Comparison of ENCODE assay signal across 23 cellular contexts in the genomic region with DNA sequence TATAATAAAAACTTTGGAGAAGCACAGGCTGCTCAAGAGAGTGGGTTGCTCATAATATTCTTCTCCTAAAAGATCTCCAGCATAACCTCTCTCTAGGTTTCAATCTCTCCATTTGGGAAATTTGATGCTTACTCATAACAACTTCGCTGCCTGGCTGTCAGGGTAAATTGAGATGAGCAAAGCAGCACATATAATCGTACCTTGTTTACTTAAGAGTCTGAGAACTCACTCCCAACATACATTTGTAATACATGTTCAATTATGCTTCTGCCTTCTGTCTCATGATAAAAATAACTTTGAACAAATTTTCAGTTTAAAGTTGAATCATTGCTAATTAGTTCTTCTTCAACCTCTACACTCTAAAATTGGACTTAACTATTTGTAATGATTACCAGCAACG.
"Had no signal": no experiment of that assay in that cellular context is flagged by ENCODE, and none has a peak within 500 bp of the region (broad histone marks: within the 10 kb centered on the region; RNA-seq: fewer than 3 reads in every experiment).

No MANE protein-coding gene starts in this region.

- H3K9me3 ChIP-seq: esophagus squamous epithelium, heart right ventricle, lower lobe of right lung, right atrium auricular region, stomach, thyroid gland had no signal

- DNase-seq: effector memory CD4-positive, alpha-beta T cell; esophagus squamous epithelium; foreskin melanocyte; glutamatergic neuron; heart right ventricle; hippocampal formation; islet precursor cell; left colon; left ventricle myocardium superior; lower lobe of right lung; naive thymus-derived CD8-positive, alpha-beta T cell; occipital lobe; stimulated activated CD4-positive, alpha-beta T cell treated with anti-CD3 and anti-CD28 coated beads, Interleukin-2, amount 100 ng/mL, for 24 hours; stimulated activated CD4-positive, alpha-beta T cell treated with anti-CD3 and anti-CD28 coated beads, Interleukin-4, amount 100 ng/mL, for 24 hours; stimulated activated naive CD4-positive, alpha-beta T cell treated with Interleukin-2 at 50 U/mL for 16 hours; stomach; thyroid gland had no signal

- H3K27me3 ChIP-seq: esophagus squamous epithelium, right atrium auricular region, stomach, thyroid gland had no signal

- H3K4me3 ChIP-seq: coronary artery, esophagus squamous epithelium, heart right ventricle, lower lobe of right lung, right atrium auricular region, stomach, thyroid gland had no signal

- ATAC-seq: heart right ventricle; left colon; left ventricle myocardium superior; lower lobe of right lung; naive thymus-derived CD8-positive, alpha-beta T cell had no signal

- H3K27ac ChIP-seq: coronary artery, esophagus squamous epithelium, heart right ventricle, lower lobe of right lung, parathyroid adenoma, right atrium auricular region, stomach, thyroid gland had no signal

- H3K27me3 Mint-ChIP-seq: progenitor cell of endocrine pancreas had no signal

- H3K27ac Mint-ChIP-seq: naive thymus-derived CD8-positive, alpha-beta T cell; progenitor cell of endocrine pancreas; stimulated activated effector memory CD8-positive, alpha-beta T cell treated with anti-CD3 and anti-CD28 coated beads, Interleukin-12 subunit alpha, Interleukin-12 subunit beta, amount 100 ng/mL, for 72 hours; type B pancreatic cell had no signal

- H3K4me3 Mint-ChIP-seq: naive thymus-derived CD8-positive, alpha-beta T cell; stimulated activated effector memory CD8-positive, alpha-beta T cell treated with anti-CD3 and anti-CD28 coated beads, Interleukin-12 subunit alpha, Interleukin-12 subunit beta, amount 100 ng/mL, for 72 hours; type B pancreatic cell had no signal

- H3K36me3 ChIP-seq: esophagus squamous epithelium, heart right ventricle, lower lobe of right lung, right atrium auricular region, stomach, thyroid gland had no signal

- H2AFZ ChIP-seq: parathyroid adenoma had no signal

- H3K9me3 Mint-ChIP-seq: naive thymus-derived CD8-positive, alpha-beta T cell; stimulated activated effector memory CD8-positive, alpha-beta T cell treated with anti-CD3 and anti-CD28 coated beads, Interleukin-12 subunit alpha, Interleukin-12 subunit beta, amount 100 ng/mL, for 72 hours had no signal

- H3K36me3 Mint-ChIP-seq: naive thymus-derived CD8-positive, alpha-beta T cell; stimulated activated effector memory CD8-positive, alpha-beta T cell treated with anti-CD3 and anti-CD28 coated beads, Interleukin-12 subunit alpha, Interleukin-12 subunit beta, amount 100 ng/mL, for 72 hours; type B pancreatic cell had no signal

- H3K79me2 ChIP-seq: parathyroid adenoma had no signal

- H3K4me1 ChIP-seq: esophagus squamous epithelium, lower lobe of right lung, parathyroid adenoma, right atrium auricular region, stomach, thyroid gland had no signal
